In genomic region chr15:66662522-66662921, GRCh38 we compare ENCODE assay signal across 22 cellular contexts. TPM values are rescaled to one million over a fixed set of nuclear protein-coding genes. Genes with fewer than 3 reads are reported as not detected.
"Had no signal": no experiment of that assay in that cellular context is flagged by ENCODE, and none has a peak within 500 bp of the region (broad histone marks: within the 10 kb centered on the region; RNA-seq: fewer than 3 reads in every experiment).

No MANE protein-coding gene starts in this region.

- H3K4me1 ChIP-seq: body of pancreas, gastroesophageal sphincter, transverse colon had no signal

- H3K27ac Mint-ChIP-seq: activated CD4-positive, alpha-beta T cell treated with anti-CD3 and anti-CD28 coated beads, Interleukin-2, amount 10 ng/mL, durations not matched to agents 24 days and 14 days; activated naive CD8-positive, alpha-beta T cell treated with anti-CD3 and anti-CD28 coated beads for 36 hours; memory B cell had no signal

- H3K9me3 ChIP-seq: body of pancreas, gastroesophageal sphincter, transverse colon had no signal

- H3K9me3 Mint-ChIP-seq: activated CD4-positive, alpha-beta T cell treated with anti-CD3 and anti-CD28 coated beads, Interleukin-2, amount 10 ng/mL, durations not matched to agents 24 days and 14 days; activated naive CD8-positive, alpha-beta T cell treated with anti-CD3 and anti-CD28 coated beads for 36 hours; memory B cell had no signal

- H3K36me3 ChIP-seq: gastroesophageal sphincter, transverse colon had no signal

- DNase-seq: activated CD4-positive, alpha-beta T cell treated with anti-CD3 and anti-CD28 coated beads, Interleukin-2, amount 10 ng/mL, durations not matched to agents 24 days and 14 days; activated CD4-positive, CD25-positive, alpha-beta regulatory T cell; activated CD8-positive, alpha-beta memory T cell treated with anti-CD3 and anti-CD28 coated beads for 24 hours; activated gamma-delta T cell treated with Interleukin-2 at 50 U/mL for 16 hours; activated naive CD8-positive, alpha-beta T cell treated with anti-CD3 and anti-CD28 coated beads for 36 hours; amygdala; body of pancreas; cortex of kidney; effector CD8-positive, alpha-beta T cell; hippocampal formation; naive thymus-derived CD8-positive, alpha-beta T cell; nucleus accumbens; posterior cingulate gyrus; retina; stimulated activated CD4-positive, alpha-beta T cell treated with anti-CD3 and anti-CD28 coated beads, Interleukin-4, amount 100 ng/mL, for 4 hours; stimulated activated CD8-positive, alpha-beta memory T cell treated with anti-CD3 and anti-CD28 coated beads, Interleukin-4, amount 100 ng/mL, for 48 hours; stimulated activated naive CD4-positive, alpha-beta T cell treated with Interleukin-2 at 50 U/mL for 16 hours; T-helper 2 cell; transverse colon had no signal

- H3K27me3 ChIP-seq: body of pancreas, gastroesophageal sphincter, transverse colon had no signal

- H3K4me1 Mint-ChIP-seq: activated naive CD8-positive, alpha-beta T cell treated with anti-CD3 and anti-CD28 coated beads for 36 hours; memory B cell; naive thymus-derived CD8-positive, alpha-beta T cell had no signal

- ATAC-seq: body of pancreas; gastroesophageal sphincter; naive thymus-derived CD8-positive, alpha-beta T cell had no signal

- H3K4me3 ChIP-seq: body of pancreas, gastroesophageal sphincter, skin epidermis, transverse colon had no signal

- H3K4me3 Mint-ChIP-seq: activated CD4-positive, alpha-beta T cell treated with anti-CD3 and anti-CD28 coated beads, Interleukin-2, amount 10 ng/mL, durations not matched to agents 24 days and 14 days; activated naive CD8-positive, alpha-beta T cell treated with anti-CD3 and anti-CD28 coated beads for 36 hours; memory B cell; naive thymus-derived CD8-positive, alpha-beta T cell had no signal

- H3K27ac ChIP-seq: body of pancreas, transverse colon had no signal

- H3K27me3 Mint-ChIP-seq: activated CD4-positive, alpha-beta T cell treated with anti-CD3 and anti-CD28 coated beads, Interleukin-2, amount 10 ng/mL, durations not matched to agents 24 days and 14 days had no signal

- H3K36me3 Mint-ChIP-seq: activated naive CD8-positive, alpha-beta T cell treated with anti-CD3 and anti-CD28 coated beads for 36 hours; memory B cell; naive thymus-derived CD8-positive, alpha-beta T cell had no signal

RNA-seq across cellular contexts. Expression of gene SMAD6, which starts 39.5 kb away (rescaled TPM):
- polyA plus RNA-seq: naive thymus-derived CD8-positive, alpha-beta T cell had no signal
